ENCODE assay signal across 9 cellular contexts in genomic region chr2:3216841-3217495, GRCh38.
"Had no signal": no experiment of that assay in that cellular context is flagged by ENCODE, and none has a peak within 500 bp of the region (broad histone marks: within the 10 kb centered on the region; RNA-seq: fewer than 3 reads in every experiment).

No MANE protein-coding gene starts in this region.

- H3K4me1 Mint-ChIP-seq: neural crest cell had no signal

- DNase-seq: activated naive CD4-positive, alpha-beta T cell; amniotic stem cell; left colon; lower lobe of right lung; SW 1271; uterus had no signal

- H3K9me3 ChIP-seq: lower lobe of right lung had no signal

- ATAC-seq: gastroesophageal sphincter, left colon, lower lobe of right lung, sciatic nerve had no signal

- H3K4me3 Mint-ChIP-seq: neural crest cell had no signal
